ENCODE assay signal across 8 cellular contexts in the genomic region with DNA sequence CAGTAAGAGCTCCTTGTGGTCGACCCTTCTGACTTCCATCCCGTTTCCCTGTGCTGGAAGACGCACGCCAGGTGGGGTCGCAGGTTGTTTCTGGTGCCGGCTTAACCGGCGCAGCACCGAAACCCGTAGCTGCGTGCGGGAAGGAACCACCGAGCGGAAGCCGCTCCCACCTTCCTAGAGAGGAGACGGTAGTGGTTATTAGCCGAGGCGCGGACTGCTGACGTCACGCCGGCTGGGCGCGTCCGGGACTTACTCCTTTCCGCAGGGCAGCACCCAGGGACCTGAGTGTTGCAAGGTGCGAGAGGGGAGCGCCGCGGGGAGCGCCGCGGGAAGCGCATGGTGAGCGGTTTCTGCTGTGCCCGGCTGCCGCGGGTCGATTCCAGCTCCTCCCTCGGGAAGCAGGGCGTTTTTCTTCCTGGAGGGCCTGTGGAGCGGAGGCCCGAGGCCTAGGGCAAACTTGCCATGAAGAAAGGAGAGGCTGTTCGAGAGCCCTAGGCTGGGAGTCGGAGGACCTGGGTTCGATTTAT. TPM values are rescaled to one million over a fixed set of nuclear protein-coding genes. Genes with fewer than 3 reads are reported as not detected.
DNase-seq lines count a peak whose midpoint lies in the region; ATAC-seq and TF ChIP-seq lines count a peak whose summit lies in the region.

A gene (plus strand): TSS at position 252 of the 527 bp plus-strand sequence. CDS start 4,787 bp downstream, outside the sequence.

- peak within 1 kb of the TSS; percentile 80 for H3K4me3 ChIP-seq in CD4-positive, CD25-positive, alpha-beta regulatory T cell (ENCODE audit: low read depth, low read length)
- H3K4me3 ChIP-seq in transverse colon, result peak within 1 kb of the TSS; percentile 52 to 88 (median 64)

- H3K9me3 ChIP-seq in CD4-positive, CD25-positive, alpha-beta regulatory T cell (ENCODE audit: control insufficient read depth in 2 of 2, low read length in 2 of 2), result peaks cover 67 to 70% of the 10 kb centered on the region in 2 experiments
- H3K9me3 ChIP-seq in transverse colon, result peaks cover 54 to 73% of the 10 kb centered on the region in 2 donors

- intact Hi-C loops in left ventricle myocardium superior (cut with micrococcal nuclease), result no loop called here
- intact Hi-C loops in posterior vena cava (cut with DNase I), result no loop called here
- intact Hi-C loops in transverse colon (cut with DNase I; ENCODE audit: low total_unique reads), result no loop called here

- peaks cover 41% of the 10 kb centered on the region for H3K36me3 Mint-ChIP-seq in CD4-positive, CD25-positive, alpha-beta regulatory T cell

- peaks cover 5% of the 10 kb centered on the region for H3K27me3 Mint-ChIP-seq in CD4-positive, CD25-positive, alpha-beta regulatory T cell

- H3K27me3 ChIP-seq in CD4-positive, CD25-positive, alpha-beta regulatory T cell (ENCODE audit: control insufficient read depth, insufficient read depth, low read length), result no peaks in the 10 kb centered on the region
- no peaks in the 10 kb centered on the region for H3K27me3 ChIP-seq in transverse colon

- peak; percentile 42 for TF ChIP-seq POLR2A in transverse colon (IDR thresholded peaks at IDR 0.05)

- TF ChIP-seq CTCF in GM20000 (IDR thresholded peaks at IDR 0.05; ENCODE audit: extremely low read depth, missing control alignments), result no peak
- no peak for TF ChIP-seq CTCF in transverse colon (IDR thresholded peaks at IDR 0.05)

- peak; percentile 94 to 95 for ATAC-seq in CD4-positive, CD25-positive, alpha-beta regulatory T cell (ENCODE audit: low read depth in 2 of 2)
- peak; percentile 100 for ATAC-seq in left ventricle myocardium superior

- peak within 1 kb of the TSS; percentile 45 to 92 (median 84) for H3K27ac Mint-ChIP-seq in CD4-positive, CD25-positive, alpha-beta regulatory T cell

- 4% methylated on average over 46 of the region's 46 CpGs; no CpG with 5 or more reads in 1 of the 2 donors for WGBS in transverse colon (ENCODE audit: low coverage in 1 of 2), 2 donors

- in situ Hi-C loops in transverse colon (cut with MboI; ENCODE audit: low pct_ligation_motif_present in 1 of 4, low pct_unique_long_range_greater_than_20kb in 1 of 4, low sequenced_read_pairs in 3 of 4), result no loop called here

- TF ChIP-seq EP300 in transverse colon (IDR thresholded peaks at IDR 0.05; ENCODE audit: low read depth), result no peak

- peak; percentile 72 to 88 (median 83) for DNase-seq in CD4-positive, CD25-positive, alpha-beta regulatory T cell
- DNase-seq in GM20000 (ENCODE audit: low spot score) (peak; percentile 77), LHCN-M2 (ENCODE audit: low read depth) (peak; percentile 62), T follicular helper cell (ENCODE audit: low read depth) (peak; percentile 68), amniotic stem cell (lab: John Stamatoyannopoulos, UW) (peak; percentile 21), left ventricle myocardium superior (peak; percentile 97), posterior vena cava (ENCODE audit: low spot score) (peak; percentile 98), transverse colon (peak; percentile 96)

- peak within 1 kb of the TSS; percentile 88 to 96 (median 95) for H3K4me3 Mint-ChIP-seq in CD4-positive, CD25-positive, alpha-beta regulatory T cell

- H3K4me1 Mint-ChIP-seq in CD4-positive, CD25-positive, alpha-beta regulatory T cell, result peaks cover 6 to 20% (median 12%) of the 10 kb centered on the region in 4 donors

- peaks cover 7% of the 10 kb centered on the region for H3K4me1 ChIP-seq in CD4-positive, CD25-positive, alpha-beta regulatory T cell (ENCODE audit: control insufficient read depth, insufficient read depth, low read length, poor library complexity, severe bottlenecking)
- peaks cover 0 to 13% (median 7%) of the 10 kb centered on the region in 4 donors for H3K4me1 ChIP-seq in transverse colon

- peak within 1 kb of the TSS; percentile 34 for H3K27ac ChIP-seq in CD4-positive, CD25-positive, alpha-beta regulatory T cell (ENCODE audit: insufficient read depth, low read length, poor library complexity, severe bottlenecking)
- peak within 1 kb of the TSS; percentile 54 to 67 (median 58) for H3K27ac ChIP-seq in transverse colon

- peaks cover 18% of the 10 kb centered on the region for H3K36me3 ChIP-seq in CD4-positive, CD25-positive, alpha-beta regulatory T cell (ENCODE audit: control insufficient read depth, insufficient read depth, low read length)
- H3K36me3 ChIP-seq in transverse colon, result peaks cover 0 to 33% (median 15%) of the 10 kb centered on the region in 4 donors

- H3K9me3 Mint-ChIP-seq in CD4-positive, CD25-positive, alpha-beta regulatory T cell, result peaks cover 7 to 77% (median 34%) of the 10 kb centered on the region in 7 donors

RNA-seq across cellular contexts. Expression of the gene that starts here (rescaled TPM):
- 0.67 TPM for total RNA-seq in CD4-positive, CD25-positive, alpha-beta regulatory T cell
- 1 to 10 TPM; 1.8 to 2.9 (median 2.5) TPM for polyA plus RNA-seq in CD4-positive, CD25-positive, alpha-beta regulatory T cell
- total RNA-seq in LHCN-M2 (2014; rRNA removed) (0.45 and 1.3 TPM in 2 replicates), left ventricle myocardium superior (3.5 TPM), posterior vena cava (1 to 10 TPM; 7.2 to 8.1 TPM), transverse colon (1 to 10 TPM in 3 of 4 donors, not detected in 1; 1.1 to 4.8 (median 2.6) TPM)
- 0.44 TPM for polyA plus RNA-seq in LHCN-M2 (2012)

Comparison
In these comparisons a context has a peak if more than half of its experiments do, and no peak if none do; other contexts are left out.
1. Peak in every context shown above with its lines: DNase-seq, ATAC-seq, H3K4me3 ChIP-seq and H3K27ac ChIP-seq.
2. DNase-seq: peak in every context shown above with its lines; median percentile 98 in posterior vena cava; 97 in left ventricle myocardium superior; 96 in transverse colon; 83 in CD4-positive, CD25-positive, alpha-beta regulatory T cell; 77 in GM20000; 68 in T follicular helper cell; 62 in LHCN-M2; 21 in amniotic stem cell.